Comparison of ENCODE assay signal across 12 cellular contexts in the genomic region with DNA sequence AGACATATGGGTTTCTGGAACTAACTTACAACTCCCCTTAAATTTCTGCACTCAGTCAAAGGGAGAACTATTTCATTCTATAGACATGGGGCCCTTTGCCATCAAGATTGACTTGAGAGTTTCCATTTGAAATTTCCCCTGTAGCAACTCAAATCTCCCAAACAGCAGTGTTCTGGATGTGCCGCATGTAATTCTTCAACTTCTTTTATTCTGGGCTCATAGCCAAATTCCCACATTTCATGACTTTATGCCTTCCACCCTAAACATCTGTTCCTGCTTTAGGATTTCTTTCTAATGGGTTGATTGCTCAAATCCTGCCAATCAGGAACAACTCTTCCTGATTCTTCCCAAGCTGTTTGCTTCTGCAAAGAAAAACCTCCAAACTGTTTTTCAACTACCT.
"Had no signal": no experiment of that assay in that cellular context is flagged by ENCODE, and none has a peak within 500 bp of the region (broad histone marks: within the 10 kb centered on the region; RNA-seq: fewer than 3 reads in every experiment).

No MANE protein-coding gene starts in this region.

- H2AFZ ChIP-seq: neural progenitor cell had no signal

- H3K27ac Mint-ChIP-seq: activated B cell treated with CpG ODN at 0.5 μM for 24 hours; activated CD4-positive, alpha-beta T cell treated with anti-CD3 and anti-CD28 coated beads, Interleukin-2, amount 10 ng/mL, durations not matched to agents 7 days and 5 days; activated naive CD4-positive, alpha-beta T cell treated with anti-CD3 and anti-CD28 coated beads for 36 hours; activated T-helper 17 cell treated with anti-CD3 and anti-CD28 coated beads, Interleukin-2, amount 50 U/mL, for 72 hours; neural progenitor cell; T-helper 17 cell had no signal

- H3K27me3 ChIP-seq: neural progenitor cell, pancreas, thyroid gland had no signal

- H3K9me3 ChIP-seq: pancreas, thyroid gland had no signal

- H3K4me2 ChIP-seq: neural progenitor cell had no signal

- H3K4me3 ChIP-seq: neural progenitor cell, pancreas, skin epidermis, thyroid gland had no signal

- H3K27me3 Mint-ChIP-seq: activated B cell treated with CpG ODN at 0.5 μM for 24 hours had no signal

- H3K4me1 ChIP-seq: neural progenitor cell, pancreas, thyroid gland had no signal

- H3K4me3 Mint-ChIP-seq: activated B cell treated with CpG ODN at 0.5 μM for 24 hours; activated CD4-positive, alpha-beta T cell treated with anti-CD3 and anti-CD28 coated beads, Interleukin-2, amount 10 ng/mL, durations not matched to agents 7 days and 5 days; activated naive CD4-positive, alpha-beta T cell treated with anti-CD3 and anti-CD28 coated beads for 36 hours; activated T-helper 17 cell treated with anti-CD3 and anti-CD28 coated beads, Interleukin-2, amount 50 U/mL, for 72 hours; central memory CD8-positive, alpha-beta T cell; neural progenitor cell; T-helper 17 cell had no signal

- DNase-seq: activated B cell treated with CpG ODN at 0.5 μM for 24 hours; activated CD4-positive, alpha-beta T cell treated with anti-CD3 and anti-CD28 coated beads, Interleukin-2, amount 10 ng/mL, durations not matched to agents 7 days and 5 days; activated CD8-positive, alpha-beta memory T cell treated with anti-CD3 and anti-CD28 coated beads for 24 hours; activated naive CD4-positive, alpha-beta T cell treated with anti-CD3 and anti-CD28 coated beads for 36 hours; kidney glomerular epithelial cell; pancreas; T-helper 17 cell; thyroid gland had no signal

- H3K4me1 Mint-ChIP-seq: activated B cell treated with CpG ODN at 0.5 μM for 24 hours; activated CD4-positive, alpha-beta T cell treated with anti-CD3 and anti-CD28 coated beads, Interleukin-2, amount 10 ng/mL, durations not matched to agents 7 days and 5 days; activated T-helper 17 cell treated with anti-CD3 and anti-CD28 coated beads, Interleukin-2, amount 50 U/mL, for 72 hours; central memory CD8-positive, alpha-beta T cell; T-helper 17 cell had no signal

- H3K9ac ChIP-seq: neural progenitor cell had no signal

- H3K27ac ChIP-seq: neural progenitor cell, pancreas, thyroid gland had no signal

- ATAC-seq: activated T-helper 17 cell treated with anti-CD3 and anti-CD28 coated beads, Interleukin-2, amount 50 U/mL, for 72 hours; pancreas; T-helper 17 cell had no signal

- H3K36me3 ChIP-seq: neural progenitor cell, pancreas, thyroid gland had no signal

- H3K9me3 Mint-ChIP-seq: activated B cell treated with CpG ODN at 0.5 μM for 24 hours; activated CD4-positive, alpha-beta T cell treated with anti-CD3 and anti-CD28 coated beads, Interleukin-2, amount 10 ng/mL, durations not matched to agents 7 days and 5 days; activated naive CD4-positive, alpha-beta T cell treated with anti-CD3 and anti-CD28 coated beads for 36 hours; activated T-helper 17 cell treated with anti-CD3 and anti-CD28 coated beads, Interleukin-2, amount 50 U/mL, for 72 hours; central memory CD8-positive, alpha-beta T cell had no signal

- H3K36me3 Mint-ChIP-seq: neural progenitor cell had no signal
